In genomic region chr21:45892156-45892919, GRCh38 we compare ENCODE assay signal across 13 cellular contexts.
DNase-seq lines count a peak whose midpoint lies in the region; ATAC-seq and TF ChIP-seq lines count a peak whose summit lies in the region.
"Had no signal": no experiment of that assay in that cellular context is flagged by ENCODE, and none has a peak within 500 bp of the region (broad histone marks: within the 10 kb centered on the region; RNA-seq: fewer than 3 reads in every experiment).

No MANE protein-coding gene starts in this region.

- no peak for DNase-seq in activated CD8-positive, alpha-beta memory T cell treated with anti-CD3 and anti-CD28 coated beads, Interleukin-2, amount 10 ng/mL, durations not matched to agents 7 days and 5 days
- DNase-seq in activated CD8-positive, alpha-beta memory T cell treated with anti-CD3 and anti-CD28 coated beads, Interleukin-2, amount 50 U/mL, for 48 hours, result no peak
- peak in 2 of 3 donors; percentile 44 to 65 for DNase-seq in Peyer's patch
- peak; percentile 31 for DNase-seq in colonic mucosa
- DNase-seq in foreskin fibroblast, result no peak
- DNase-seq in dedifferentiated amniotic fluid mesenchymal stem cell (ENCODE audit: extremely low spot score), result no peak
- DNase-seq in GM10266 (ENCODE audit: extremely low spot score), result no peak
- DNase-seq: ACHN, hypothalamus had no signal

- no peaks in the 10 kb centered on the region for H3K9me3 ChIP-seq in Peyer's patch
- H3K9me3 ChIP-seq in colonic mucosa, result no peaks in the 10 kb centered on the region
- H3K9me3 ChIP-seq: thoracic aorta had no signal

- ATAC-seq in activated CD8-positive, alpha-beta memory T cell treated with anti-CD3 and anti-CD28 coated beads, Interleukin-2, amount 10 ng/mL, durations not matched to agents 7 days and 5 days, result peak; percentile 30
- peak; percentile 79 for ATAC-seq in stimulated activated memory B cell treated with anti-CD40 and anti-IgM and Interleukin-4, amounts not matched to agents 10 μg/mL and 1 μg/mL and 100 μg/mL, for 72 hours
- ATAC-seq: SK-N-SH treated with all-trans-retinoic acid at 6 μM for 48 hours had no signal

- no peak for TF ChIP-seq POLR2A in Peyer's patch (IDR thresholded peaks at IDR 0.05)

- H3K4me1 Mint-ChIP-seq in activated CD8-positive, alpha-beta memory T cell treated with anti-CD3 and anti-CD28 coated beads, Interleukin-2, amount 10 ng/mL, durations not matched to agents 7 days and 5 days, result peaks cover 7% of the 10 kb centered on the region
- H3K4me1 Mint-ChIP-seq in stimulated activated memory B cell treated with anti-CD40 and anti-IgM and Interleukin-4, amounts not matched to agents 10 μg/mL and 1 μg/mL and 100 μg/mL, for 72 hours, result peaks cover 20% of the 10 kb centered on the region

- H3K27me3 ChIP-seq in Peyer's patch, result no peaks in the 10 kb centered on the region
- no peaks in the 10 kb centered on the region for H3K27me3 ChIP-seq in colonic mucosa

- H3K36me3 ChIP-seq in Peyer's patch (no peaks in the 10 kb centered on the region), colonic mucosa (no peaks in the 10 kb centered on the region)
- H3K36me3 ChIP-seq: thoracic aorta had no signal

- H3K4me3 ChIP-seq in Peyer's patch (no peak overlapping the region), colonic mucosa (no peak overlapping the region), foreskin fibroblast (ENCODE audit: low read depth in 1 of 2, low read length in 2 of 2) (no peak overlapping the region)
- H3K4me3 ChIP-seq: thoracic aorta had no signal

- no peak for TF ChIP-seq CTCF in Peyer's patch (IDR thresholded peaks at IDR 0.05)
- TF ChIP-seq CTCF in colonic mucosa (IDR thresholded peaks at IDR 0.05), result no peak
- TF ChIP-seq CTCF in foreskin fibroblast (IDR thresholded peaks at IDR 0.05; ENCODE audit: low read depth, low read length), result no peak
- no peak for TF ChIP-seq CTCF in GM10266 (IDR thresholded peaks at IDR 0.05; ENCODE audit: control insufficient read depth, insufficient read depth, low read depth, missing control alignments)

- H3K27me3 Mint-ChIP-seq in activated CD8-positive, alpha-beta memory T cell treated with anti-CD3 and anti-CD28 coated beads, Interleukin-2, amount 10 ng/mL, durations not matched to agents 7 days and 5 days, result peaks cover 21% of the 10 kb centered on the region
- no peaks in the 10 kb centered on the region for H3K27me3 Mint-ChIP-seq in stimulated activated memory B cell treated with anti-CD40 and anti-IgM and Interleukin-4, amounts not matched to agents 10 μg/mL and 1 μg/mL and 100 μg/mL, for 72 hours

- no peaks in the 10 kb centered on the region for H3K9me3 Mint-ChIP-seq in activated CD8-positive, alpha-beta memory T cell treated with anti-CD3 and anti-CD28 coated beads, Interleukin-2, amount 10 ng/mL, durations not matched to agents 7 days and 5 days (ENCODE audit: low read depth)
- H3K9me3 Mint-ChIP-seq in stimulated activated memory B cell treated with anti-CD40 and anti-IgM and Interleukin-4, amounts not matched to agents 10 μg/mL and 1 μg/mL and 100 μg/mL, for 72 hours, result no peaks in the 10 kb centered on the region
- H3K9me3 Mint-ChIP-seq: activated T-helper 1 cell treated with anti-CD3 and anti-CD28 coated beads, Interleukin-12 subunit alpha, Interleukin-12 subunit beta, Interleukin-2, Interleukin-4 antibody, amounts not matched to agents 30 ng/mL and 10 ng/mL and 1 ng/mL, durations not matched to agents 14 hours and 24 hours and 36 hours had no signal

- H3K4me1 ChIP-seq in Peyer's patch (peaks cover 0 to 25% (median 0%) of the 10 kb centered on the region in 4 donors), colonic mucosa (no peaks in the 10 kb centered on the region)

- no peak overlapping the region for H3K9ac ChIP-seq in colonic mucosa (ENCODE audit: low read depth in 2 of 2, low read length in 2 of 2)

- H3K4me3 Mint-ChIP-seq in activated CD8-positive, alpha-beta memory T cell treated with anti-CD3 and anti-CD28 coated beads, Interleukin-2, amount 10 ng/mL, durations not matched to agents 7 days and 5 days, result no peak overlapping the region
- peak overlapping the region; percentile 73 for H3K4me3 Mint-ChIP-seq in stimulated activated memory B cell treated with anti-CD40 and anti-IgM and Interleukin-4, amounts not matched to agents 10 μg/mL and 1 μg/mL and 100 μg/mL, for 72 hours
- H3K4me3 Mint-ChIP-seq: activated T-helper 1 cell treated with anti-CD3 and anti-CD28 coated beads, Interleukin-12 subunit alpha, Interleukin-12 subunit beta, Interleukin-2, Interleukin-4 antibody, amounts not matched to agents 30 ng/mL and 10 ng/mL and 1 ng/mL, durations not matched to agents 14 hours and 24 hours and 36 hours had no signal

- no peak overlapping the region for H3K27ac Mint-ChIP-seq in activated CD8-positive, alpha-beta memory T cell treated with anti-CD3 and anti-CD28 coated beads, Interleukin-2, amount 10 ng/mL, durations not matched to agents 7 days and 5 days
- H3K27ac Mint-ChIP-seq in stimulated activated memory B cell treated with anti-CD40 and anti-IgM and Interleukin-4, amounts not matched to agents 10 μg/mL and 1 μg/mL and 100 μg/mL, for 72 hours, result peak overlapping the region; percentile 78
- H3K27ac Mint-ChIP-seq: activated T-helper 1 cell treated with anti-CD3 and anti-CD28 coated beads, Interleukin-12 subunit alpha, Interleukin-12 subunit beta, Interleukin-2, Interleukin-4 antibody, amounts not matched to agents 30 ng/mL and 10 ng/mL and 1 ng/mL, durations not matched to agents 14 hours and 24 hours and 36 hours had no signal

- intact Hi-C loops in colonic mucosa (cut with DNase I), result no loop called here

- no peaks in the 10 kb centered on the region for H3K36me3 Mint-ChIP-seq in activated CD8-positive, alpha-beta memory T cell treated with anti-CD3 and anti-CD28 coated beads, Interleukin-2, amount 10 ng/mL, durations not matched to agents 7 days and 5 days
- H3K36me3 Mint-ChIP-seq in stimulated activated memory B cell treated with anti-CD40 and anti-IgM and Interleukin-4, amounts not matched to agents 10 μg/mL and 1 μg/mL and 100 μg/mL, for 72 hours, result peaks cover 2% of the 10 kb centered on the region

- peak overlapping the region in 1 of 4 donors; percentile 62 for H3K27ac ChIP-seq in Peyer's patch
- no peak overlapping the region for H3K27ac ChIP-seq in colonic mucosa
- H3K27ac ChIP-seq: thoracic aorta had no signal

- CTCF ChIA-PET in activated CD8-positive, alpha-beta memory T cell treated with anti-CD3 and anti-CD28 coated beads, Interleukin-2, amount 10 ng/mL, durations not matched to agents 7 days and 5 days (lab: Charles Lee), result no interaction called here

Comparison
In these comparisons a context has a peak if more than half of its experiments do, and no peak if none do; other contexts are left out.
1. DNase-seq: peak in Peyer's patch (2 of 3) and colonic mucosa (single experiment); none in activated CD8-positive, alpha-beta memory T cell treated with anti-CD3 and anti-CD28 coated beads, Interleukin-2, amount 10 ng/mL, durations not matched to agents 7 days and 5 days (single experiment), activated CD8-positive, alpha-beta memory T cell treated with anti-CD3 and anti-CD28 coated beads, Interleukin-2, amount 50 U/mL, for 48 hours (single experiment), foreskin fibroblast (0 of 2), dedifferentiated amniotic fluid mesenchymal stem cell (single experiment) and GM10266 (single experiment).